Comparison of ENCODE assay signal across 9 cellular contexts in genomic region chr9:122215663-122216062, GRCh38. TPM values are rescaled to one million over a fixed set of nuclear protein-coding genes. Genes with fewer than 3 reads are reported as not detected.
"Had no signal": no experiment of that assay in that cellular context is flagged by ENCODE, and none has a peak within 500 bp of the region (broad histone marks: within the 10 kb centered on the region; RNA-seq: fewer than 3 reads in every experiment).

No MANE protein-coding gene starts in this region.

- ATAC-seq: HepG2, K562 had no signal

- DNase-seq: IMR-90, KBM-7, KG1 had no signal

- H3K4me3 ChIP-seq: K562 had no signal

- H3K36me3 Mint-ChIP-seq: IgD-negative memory B cell had no signal

- H3K27ac Mint-ChIP-seq: IgD-negative memory B cell had no signal

- H3K9me3 Mint-ChIP-seq: IgD-negative memory B cell had no signal

- H3K27ac ChIP-seq: HL-60 had no signal

RNA-seq across cellular contexts. Expression of gene LHX6, which starts 13.1 kb away (rescaled TPM):
- total RNA-seq: HT-29 had no signal

RNA-seq across cellular contexts. Expression of gene MORN5, which starts 56.0 kb away (rescaled TPM):
- total RNA-seq: HepG2, HT-29, HT1080, IMR-90, K562 had no signal
